In genomic region chr3:178386880-178387279, GRCh38 we compare ENCODE assay signal across 1 cellular context.
TF ChIP-seq lines count a peak whose summit lies in the region.

No MANE protein-coding gene starts in this region.

TF ChIP-seq in IMR-90, 13 proteins besides CTCF, POLR2A, EP300 and RAD21 (continued from another document):
- TF ChIP-seq USF2 (IDR thresholded peaks at IDR 0.05; ENCODE audit: low read depth, low read length) (no peak), FOS (IDR thresholded peaks at IDR 0.05; ENCODE audit: low read depth, low read length) (no peak), RCOR1 (IDR thresholded peaks at IDR 0.05; ENCODE audit: insufficient replicate concordance, low read length) (no peak)
